In genomic region chr10:29160110-29160669, GRCh38 we compare ENCODE assay signal across 10 cellular contexts.
DNase-seq lines count a peak whose midpoint lies in the region; ATAC-seq lines count a peak whose summit lies in the region.
"Had no signal": no experiment of that assay in that cellular context is flagged by ENCODE, and none has a peak within 500 bp of the region (broad histone marks: within the 10 kb centered on the region; RNA-seq: fewer than 3 reads in every experiment).

No MANE protein-coding gene starts in this region.

- no peaks in the 10 kb centered on the region for H3K36me3 ChIP-seq in effector memory CD4-positive, alpha-beta T cell (ENCODE audit: control insufficient read depth, insufficient read depth, low read length)
- H3K36me3 ChIP-seq: upper lobe of left lung had no signal

- H3K27me3 ChIP-seq in effector memory CD4-positive, alpha-beta T cell (replicated peaks; ENCODE audit: control insufficient read depth, insufficient read depth, low read length, poor library complexity, severe bottlenecking) = no peaks in the 10 kb centered on the region
- H3K27me3 ChIP-seq: upper lobe of left lung had no signal

- H3K4me1 ChIP-seq in effector memory CD4-positive, alpha-beta T cell (ENCODE audit: control insufficient read depth, insufficient read depth, low read length, poor library complexity, severe bottlenecking) = no peaks in the 10 kb centered on the region
- H3K4me1 ChIP-seq: upper lobe of left lung had no signal

- H3K9me3 ChIP-seq in effector memory CD4-positive, alpha-beta T cell (ENCODE audit: control insufficient read depth, low read length) = no peaks in the 10 kb centered on the region

- DNase-seq in 8988T = peak; percentile 18
- DNase-seq in HPDE6-E6E7 (ENCODE audit: extremely low spot score) = peak; percentile 14
- peak; percentile 19 for DNase-seq in amniotic stem cell (lab: John Stamatoyannopoulos, UW)
- peak; percentile 64 for DNase-seq in iPS DF 4.7 (ENCODE audit: extremely low read depth, low spot score)
- no peak for DNase-seq in effector memory CD4-positive, alpha-beta T cell
- no peak for DNase-seq in amygdala (lab: John Stamatoyannopoulos, UW)
- DNase-seq in left colon = no peak
- DNase-seq: activated T-cell treated with anti-CD3 and anti-CD28 coated beads, Interleukin-2, amount 50 U/mL, for 72 hours; upper lobe of left lung had no signal

- H3K27ac ChIP-seq in effector memory CD4-positive, alpha-beta T cell (ENCODE audit: insufficient read depth, low read length, poor library complexity, severe bottlenecking) = no peak overlapping the region
- H3K27ac ChIP-seq: upper lobe of left lung had no signal

- ATAC-seq in GM21717 (IDR thresholded peaks at IDR 0.05; ENCODE audit: unreplicated experiment) = no peak
- no peak for ATAC-seq in left colon
- ATAC-seq: activated T-cell treated with anti-CD3 and anti-CD28 coated beads, Interleukin-2, amount 50 U/mL, for 72 hours had no signal

- H3K4me3 ChIP-seq in effector memory CD4-positive, alpha-beta T cell (ENCODE audit: insufficient read depth, low read depth, low read length, poor library complexity, severe bottlenecking) = no peak overlapping the region
- H3K4me3 ChIP-seq: upper lobe of left lung had no signal

- intact Hi-C loops in left colon (cut with DNase I, micrococcal nuclease) = no loop called here

Comparison
In these comparisons a context has a peak if more than half of its experiments do, and no peak if none do; other contexts are left out.
1. DNase-seq: peak in 8988T (single experiment), HPDE6-E6E7 (single experiment), amniotic stem cell (single experiment) and iPS DF 4.7 (single experiment); none in effector memory CD4-positive, alpha-beta T cell (0 of 3), amygdala (0 of 56) and left colon (0 of 2).